ENCODE assay signal across 8 cellular contexts in genomic region chr7:1159933-1160664, GRCh38. TPM values are rescaled to one million over a fixed set of nuclear protein-coding genes. Genes with fewer than 3 reads are reported as not detected.
DNase-seq lines count a peak whose midpoint lies in the region; TF ChIP-seq lines count a peak whose summit lies in the region.

TSS of gene ZFAND2A (minus strand) at chr7:1160196. CDS start at chr7:1158212, 1,984 bp downstream.

- TF ChIP-seq CTCF in GM20000 (IDR thresholded peaks at IDR 0.05; ENCODE audit: extremely low read depth, missing control alignments) = no peak

- DNase-seq in COLO668 (lab: John Stamatoyannopoulos, UW; ENCODE audit: unreplicated experiment) (peak; percentile 99), GM20000 (ENCODE audit: low spot score) (peak; percentile 100), HT-29 (ENCODE audit: low spot score) (peak; percentile 97), lung microvascular endothelial cell (ENCODE audit: low read depth in 2 of 2) (peak; percentile 98 to 99)
- DNase-seq in NK-92 treated with Interleukin-12 subunit alpha and Interleukin-12 subunit beta, amount 100 ng/mL, for 24 hours (lab: John Stamatoyannopoulos, UW) = peak; percentile 96
- peak; percentile 99 for DNase-seq in activated CD8-positive, alpha-beta memory T cell treated with anti-CD3 and anti-CD28 coated beads for 24 hours
- DNase-seq in effector CD4-positive, alpha-beta T cell = peak; percentile 98
- peak; percentile 96 to 98 (median 97) for DNase-seq in stimulated activated CD4-positive, alpha-beta T cell treated with anti-CD3 and anti-CD28 coated beads, TNF-alpha, amount 100 ng/mL, for 4 hours (ENCODE audit: low read depth in 3 of 3)

RNA-seq across cellular contexts. Expression of gene ZFAND2A, which starts in this region (rescaled TPM):
- 18.0 and 19.0 TPM in 2 replicates for total RNA-seq in HT-29 (2014; rRNA removed; shearing (Covaris generic))
- 6.5 and 14.1 TPM in 2 replicates for total RNA-seq in lung microvascular endothelial cell

Comparison
In these comparisons a context has a peak if more than half of its experiments do, and no peak if none do; other contexts are left out.
1. Peak in every context shown above with its lines: DNase-seq.